In genomic region chr15:42315435-42316020, GRCh38 we compare ENCODE assay signal across 21 cellular contexts.
"Had no signal": no experiment of that assay in that cellular context is flagged by ENCODE, and none has a peak within 500 bp of the region (broad histone marks: within the 10 kb centered on the region; RNA-seq: fewer than 3 reads in every experiment).

No MANE protein-coding gene starts in this region.

- H3K27me3 ChIP-seq: ascending aorta, gastroesophageal sphincter, heart left ventricle, spleen, tibial nerve had no signal

- H3K4me1 ChIP-seq: ascending aorta, gastroesophageal sphincter, heart left ventricle, left ventricle myocardium inferior, spleen, tibial nerve had no signal

- ATAC-seq: gastroesophageal sphincter, heart left ventricle had no signal

- H3K27ac Mint-ChIP-seq: activated naive CD4-positive, alpha-beta T cell treated with anti-CD3 and anti-CD28 coated beads, Interleukin-2, amount 10 ng/mL, durations not matched to agents 7 days and 5 days; nephron had no signal

- H3K27me3 Mint-ChIP-seq: activated naive CD4-positive, alpha-beta T cell treated with anti-CD3 and anti-CD28 coated beads, Interleukin-2, amount 10 ng/mL, durations not matched to agents 7 days and 5 days had no signal

- H3K9me3 Mint-ChIP-seq: activated naive CD4-positive, alpha-beta T cell treated with anti-CD3 and anti-CD28 coated beads, Interleukin-2, amount 10 ng/mL, durations not matched to agents 7 days and 5 days; activated T-cell treated with anti-CD3 and anti-CD28 coated beads, Interleukin-2, amount 50 U/mL, for 4 hours; nephron had no signal

- H3K27ac ChIP-seq: ascending aorta, gastroesophageal sphincter, heart left ventricle, left ventricle myocardium inferior, spleen, tibial nerve had no signal

- H3K9me3 ChIP-seq: ascending aorta, gastroesophageal sphincter, heart left ventricle, left ventricle myocardium inferior, spleen, tibial nerve had no signal

- H3K4me3 ChIP-seq: ascending aorta, gastroesophageal sphincter, heart left ventricle, left ventricle myocardium inferior, spleen, tibial nerve had no signal

- H3K4me1 Mint-ChIP-seq: activated naive CD4-positive, alpha-beta T cell treated with anti-CD3 and anti-CD28 coated beads, Interleukin-2, amount 10 ng/mL, durations not matched to agents 7 days and 5 days; nephron had no signal

- DNase-seq: activated CD4-positive, alpha-beta T cell treated with anti-CD3 and anti-CD28 coated beads for 48 hours; activated CD4-positive, CD25-positive, alpha-beta regulatory T cell; activated CD8-positive, alpha-beta memory T cell treated with anti-CD3 and anti-CD28 coated beads, Interleukin-2, amount 50 U/mL, for 4 hours; activated naive CD4-positive, alpha-beta T cell treated with anti-CD3 and anti-CD28 coated beads, Interleukin-2, amount 10 ng/mL, durations not matched to agents 7 days and 5 days; activated T-cell treated with anti-CD3 and anti-CD28 coated beads, Interleukin-2, amount 50 U/mL, for 4 hours; effector CD4-positive, alpha-beta T cell; heart left ventricle; kidney; left ventricle myocardium inferior; mammary epithelial cell; midbrain; occipital lobe; posterior cingulate gyrus; spleen; stimulated activated naive CD4-positive, alpha-beta T cell; substantia nigra; T-helper 9 cell had no signal

- H3K4me3 Mint-ChIP-seq: activated naive CD4-positive, alpha-beta T cell treated with anti-CD3 and anti-CD28 coated beads, Interleukin-2, amount 10 ng/mL, durations not matched to agents 7 days and 5 days; activated T-cell treated with anti-CD3 and anti-CD28 coated beads, Interleukin-2, amount 50 U/mL, for 4 hours; nephron had no signal
